ENCODE assay signal across 1 cellular context in genomic region chr17:37844158-37844976, GRCh38.
TF ChIP-seq lines count a peak whose summit lies in the region.

No MANE protein-coding gene starts in this region.

TF ChIP-seq in GM12878, 131 proteins besides CTCF, POLR2A, EP300 and RAD21 (continued from another document):
- TF ChIP-seq BMI1 (IDR thresholded peaks at IDR 0.05; ENCODE audit: borderline replicate concordance) (no peak), PAX8 (IDR thresholded peaks at IDR 0.05) (no peak), SMC3 (IDR thresholded peaks at IDR 0.05; ENCODE audit: borderline replicate concordance, low read length) (peak; percentile 46; the same call in 1 of the 2 replicates), SPI1 (IDR thresholded peaks at IDR 0.05; ENCODE audit: borderline replicate concordance, insufficient read depth, low read depth, low read length) (peak; percentile 39; the same call in 1 of the 2 replicates)
